In the genomic region with DNA sequence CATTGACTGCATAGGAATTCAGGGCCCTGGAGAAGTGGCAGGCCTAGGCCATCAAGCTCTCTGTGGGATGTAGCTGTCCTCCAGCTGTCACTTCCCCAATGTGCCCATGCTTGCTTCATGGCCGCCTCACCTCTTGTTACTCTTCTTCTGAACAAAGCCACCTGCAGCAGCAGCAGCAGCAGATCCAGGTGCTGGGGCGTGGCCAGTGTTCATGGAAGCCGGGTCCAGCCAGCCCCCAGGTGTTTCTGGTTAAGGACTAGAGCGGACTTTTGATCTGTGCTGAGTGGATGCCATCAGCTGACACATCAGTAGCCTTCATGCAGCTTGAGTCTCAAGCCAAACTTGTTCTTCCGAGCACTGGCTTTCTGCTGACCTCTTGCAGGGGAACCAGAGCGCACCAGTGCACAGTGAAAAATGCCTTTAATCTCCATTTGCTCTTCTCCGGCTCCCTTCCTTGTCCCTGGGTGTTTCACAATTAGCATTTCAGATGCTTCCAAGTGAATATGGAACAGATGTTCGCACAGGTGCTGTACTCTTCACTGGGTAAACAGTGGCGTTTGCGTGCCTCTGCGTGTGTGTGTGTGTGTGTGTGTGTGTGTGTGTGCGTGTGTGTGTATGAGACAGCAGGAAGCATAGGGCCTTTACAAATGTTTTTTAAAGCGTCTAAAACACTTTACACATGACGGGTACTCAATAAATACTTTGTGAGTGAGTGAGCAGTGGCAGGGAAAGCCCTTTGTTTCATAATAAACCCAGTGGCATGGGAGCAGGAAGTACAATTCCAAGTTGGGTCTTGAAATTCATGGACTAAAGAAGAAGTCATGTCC, we compare ENCODE assay signal across 8 cellular contexts. TPM values are rescaled to one million over a fixed set of nuclear protein-coding genes. Genes with fewer than 3 reads are reported as not detected.
DNase-seq lines count a peak whose midpoint lies in the region; ATAC-seq and TF ChIP-seq lines count a peak whose summit lies in the region.
"Had no signal": no experiment of that assay in that cellular context is flagged by ENCODE, and none has a peak within 500 bp of the region (broad histone marks: within the 10 kb centered on the region; RNA-seq: fewer than 3 reads in every experiment).

No MANE protein-coding gene starts in this region.

- H3K9me2 ChIP-seq in OCI-LY1 (ENCODE audit: low read depth, low read length): no peaks in the 10 kb centered on the region

- intact Hi-C loops in gastrocnemius medialis (cut with DNase I; ENCODE audit: low total_unique reads): loop anchor here (2.0 kb wide), 1 partner anchor 15 kb away; no protein-coding TSS in a partner anchor

- no peak overlapping the region for H2AFZ ChIP-seq in OCI-LY1 (ENCODE audit: low read length)
- H2AFZ ChIP-seq in fibroblast of lung (ENCODE audit: low read length): no peak overlapping the region

- peak overlapping the region; percentile 54 for H3K4me3 Mint-ChIP-seq in HFFc6
- H3K4me3 Mint-ChIP-seq: neural crest cell had no signal

- H3K4me1 Mint-ChIP-seq in HFFc6 (ENCODE audit: low read depth): peaks cover 76% of the 10 kb centered on the region

- no peaks in the 10 kb centered on the region for H3K27me3 ChIP-seq in OCI-LY1 (ENCODE audit: insufficient read depth, low read length)
- no peaks in the 10 kb centered on the region for H3K27me3 ChIP-seq in fibroblast of lung (ENCODE audit: control insufficient read depth, insufficient read depth, low read length)
- H3K27me3 ChIP-seq in gastrocnemius medialis: no peaks in the 10 kb centered on the region

- TF ChIP-seq POLR2A in gastrocnemius medialis (IDR thresholded peaks at IDR 0.05): peak in 1 of 2 donors; percentile 39

- H3K4me2 ChIP-seq in OCI-LY1 (ENCODE audit: low read length) (peak overlapping the region; percentile 37; the same call in 1 of the 2 replicates), fibroblast of lung (ENCODE audit: extremely low read depth, insufficient read depth, low read length) (peak overlapping the region; percentile 40)

- no peaks in the 10 kb centered on the region for H4K20me1 ChIP-seq in OCI-LY1 (ENCODE audit: insufficient read depth, low read length)
- H4K20me1 ChIP-seq in fibroblast of lung (ENCODE audit: control insufficient read depth, extremely low read depth, insufficient read depth, low read length): no peaks in the 10 kb centered on the region

- H3F3A ChIP-seq in OCI-LY1 (ENCODE audit: insufficient read depth, low read length): 0 out of 2 replicates have a peak, but pooled peaks cover 2% of the 10 kb centered on the region

- peak overlapping the region; percentile 88 for H3K27ac ChIP-seq in OCI-LY1 (ENCODE audit: low read depth, low read length, poor library complexity, severe bottlenecking)
- peak overlapping the region; percentile 70 for H3K27ac ChIP-seq in fibroblast of lung (ENCODE audit: insufficient read depth, low read length)
- peak overlapping the region; percentile 92 to 99 (median 96) for H3K27ac ChIP-seq in gastrocnemius medialis

- H3K4me1 ChIP-seq in OCI-LY1 (ENCODE audit: insufficient read depth, low read length, severe bottlenecking) (peaks cover 51% of the 10 kb centered on the region), fibroblast of lung (ENCODE audit: control insufficient read depth, extremely low read depth, insufficient read depth, low read length) (peaks cover 34% of the 10 kb centered on the region), gastrocnemius medialis (peaks cover 96% of the 10 kb centered on the region in 2 donors)

- no peaks in the 10 kb centered on the region for H3K9me3 ChIP-seq in OCI-LY1 (ENCODE audit: low read length)
- no peaks in the 10 kb centered on the region for H3K9me3 ChIP-seq in fibroblast of lung (ENCODE audit: control insufficient read depth, insufficient read depth, low read depth, low read length)
- no peaks in the 10 kb centered on the region for H3K9me3 ChIP-seq in gastrocnemius medialis

- H3K27me3 Mint-ChIP-seq in HFFc6 (ENCODE audit: insufficient read depth): peaks cover 10% of the 10 kb centered on the region

- H3K79me2 ChIP-seq in OCI-LY1 (ENCODE audit: insufficient read depth, low read length) (no peaks in the 10 kb centered on the region), fibroblast of lung (ENCODE audit: control insufficient read depth, insufficient read depth, low read length) (no peaks in the 10 kb centered on the region)

- no peaks in the 10 kb centered on the region; the same call in 1 of the 2 replicates for H3K36me3 Mint-ChIP-seq in HFFc6 (ENCODE audit: low read depth)

- TF ChIP-seq CTCF in HFFc6 (IDR thresholded peaks at IDR 0.05) (no peak), OCI-LY1 (IDR thresholded peaks at IDR 0.05; ENCODE audit: low read length) (no peak), fibroblast of lung (conservative IDR thresholded peaks at IDR 0.05 in 1 of 2, IDR thresholded peaks at IDR 0.05 in 1 of 2; ENCODE audit: low read depth in 1 of 2, low read length in 2 of 2) (no peak), gastrocnemius medialis (IDR thresholded peaks at IDR 0.05 in 4 of 5, conservative IDR thresholded peaks at IDR 0.05 in 1 of 5) (no peak)

- ATAC-seq in gastrocnemius medialis: peak; percentile 23 to 34
- ATAC-seq in HG03139 (IDR thresholded peaks at IDR 0.05; ENCODE audit: unreplicated experiment): no peak

- H3K9ac ChIP-seq in OCI-LY1 (ENCODE audit: low read length): peak overlapping the region; percentile 5; the same call in 1 of the 2 replicates
- peak overlapping the region; percentile 36 for H3K9ac ChIP-seq in fibroblast of lung (ENCODE audit: insufficient read depth, low read length)

- no peaks in the 10 kb centered on the region for H3K9me3 Mint-ChIP-seq in HFFc6
- H3K9me3 Mint-ChIP-seq: neural crest cell had no signal

- H3K4me3 ChIP-seq in OCI-LY1 (ENCODE audit: low read depth, low read length, poor library complexity, severe bottlenecking) (no peak overlapping the region), fibroblast of lung (replicated peaks in 1 of 4; ENCODE audit: control extremely low read depth in 1 of 4, insufficient read depth in 1 of 4, low read depth in 3 of 4, low read length in 4 of 4) (no peak overlapping the region), gastrocnemius medialis (no peak overlapping the region)

- in situ Hi-C loops in gastrocnemius medialis (cut with MboI; ENCODE audit: low sequenced_read_pairs in 4 of 4): no loop called here

- H3K36me3 ChIP-seq in OCI-LY1 (ENCODE audit: insufficient read depth, low read length) (peaks cover 91% of the 10 kb centered on the region), fibroblast of lung (ENCODE audit: control insufficient read depth, insufficient read depth, low read length) (no peaks in the 10 kb centered on the region), gastrocnemius medialis (no peaks in the 10 kb centered on the region)

- DNase-seq in HFFc6: peak; percentile 98
- DNase-seq in fibroblast of lung (ENCODE audit: low read depth in 2 of 2): peak; percentile 78 to 95
- DNase-seq in gastrocnemius medialis: peak; percentile 72 to 80
- no peak for DNase-seq in activated effector memory CD4-positive, alpha-beta T cell treated with Interleukin-2 at 50 U/mL for 16 hours
- DNase-seq in KG1 (lab: John Stamatoyannopoulos, UW): no peak

- peak overlapping the region; percentile 92 for H3K27ac Mint-ChIP-seq in HFFc6

RNA-seq across cellular contexts. Expression of a gene that starts 20.1 kb away (rescaled TPM):
- 10 to 100 TPM; 19.0 to 33.3 (median 20.6) TPM for total RNA-seq in HFFc6 (2021; fragmentation: NEBNext Ultra II Directional; extraction: Animal tissue kit (Norgen Biotek cat#: 25700))
- total RNA-seq in fibroblast of lung: 10.8 and 17.2 TPM in 2 replicates
- 12.1 and 17.8 TPM in 2 replicates for polyA plus RNA-seq in fibroblast of lung
- 11.9 and 19.3 TPM in 2 replicates for polyA plus RNA-seq in fibroblast of lung (2012)
- 37.5 and 45.4 TPM in 2 replicates for polyA minus RNA-seq in fibroblast of lung (ENCODE audit: low replicate concordance)
- total RNA-seq in gastrocnemius medialis: 10 to 100 TPM; 21.4 to 27.0 (median 25.4) TPM

RNA-seq across cellular contexts. Expression of a gene that starts 55.9 kb away (rescaled TPM):
- total RNA-seq in HFFc6 (2021; fragmentation: NEBNext Ultra II Directional; extraction: Animal tissue kit (Norgen Biotek cat#: 25700)): 10 to 100 TPM; 18.0 to 20.9 (median 18.7) TPM
- total RNA-seq in fibroblast of lung (11.6 and 11.8 TPM in 2 replicates), gastrocnemius medialis (10 to 100 TPM; 17.7 to 31.2 (median 23.1) TPM)
- polyA plus RNA-seq in fibroblast of lung: 7.4 and 8.7 TPM in 2 replicates
- 11.8 and 13.6 TPM in 2 replicates for polyA plus RNA-seq in fibroblast of lung (2012)
- polyA minus RNA-seq in fibroblast of lung (ENCODE audit: low replicate concordance): 4.9 and 6.9 TPM in 2 replicates

RNA-seq across cellular contexts. Expression of a gene that starts 56.1 kb away (rescaled TPM):
- total RNA-seq in HFFc6 (2021; fragmentation: NEBNext Ultra II Directional; extraction: Animal tissue kit (Norgen Biotek cat#: 25700)): 10 to 100 TPM; 60.1 to 71.0 (median 61.9) TPM
- total RNA-seq in fibroblast of lung (23.6 and 25.9 TPM in 2 replicates), gastrocnemius medialis (100 to 1,000 TPM in 3 of 4 donors, 10 to 100 TPM in 1; 90.0 to 144 (median 108) TPM)
- 20.5 and 33.7 TPM in 2 replicates for polyA plus RNA-seq in fibroblast of lung
- 23.1 and 39.7 TPM in 2 replicates for polyA plus RNA-seq in fibroblast of lung (2012)
- polyA minus RNA-seq in fibroblast of lung (ENCODE audit: low replicate concordance): 31.5 and 48.5 TPM in 2 replicates

Comparison
In these comparisons a context has a peak if more than half of its experiments do, and no peak if none do; other contexts are left out.
1. DNase-seq: peak in HFFc6 (single experiment), fibroblast of lung (2 of 2) and gastrocnemius medialis (2 of 2); none in activated effector memory CD4-positive, alpha-beta T cell treated with Interleukin-2 at 50 U/mL for 16 hours (single experiment) and KG1 (single experiment).
2. Peak in every context shown above with its lines, with median percentiles within 50 percentile points of each other: H3K27ac ChIP-seq.